ENCODE assay signal across 22 cellular contexts in the genomic region with DNA sequence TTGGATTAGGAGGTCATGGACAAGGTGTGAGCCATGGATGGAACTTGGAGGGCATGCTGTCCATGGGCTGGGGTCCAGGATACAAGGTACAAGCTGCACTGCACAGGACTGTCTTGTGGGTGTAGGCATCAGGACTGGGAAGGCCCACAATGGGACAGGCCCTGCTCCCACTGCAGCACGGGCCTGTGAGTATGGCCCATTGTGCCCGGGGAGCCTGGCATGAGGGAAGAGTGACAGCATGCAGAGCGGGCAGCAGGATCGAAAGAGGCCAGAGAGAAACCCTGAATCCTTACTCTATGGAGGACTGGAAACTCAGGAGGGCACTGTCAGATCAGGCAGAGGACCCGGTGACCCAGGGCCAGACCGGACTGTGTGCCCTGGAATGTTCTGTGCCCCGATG.
"Had no signal": no experiment of that assay in that cellular context is flagged by ENCODE, and none has a peak within 500 bp of the region (broad histone marks: within the 10 kb centered on the region; RNA-seq: fewer than 3 reads in every experiment).

No MANE protein-coding gene starts in this region.

- H3K36me3 ChIP-seq: heart right ventricle, pancreas had no signal

- H3K4me3 Mint-ChIP-seq: activated CD4-positive, alpha-beta memory T cell treated with anti-CD3 and anti-CD28 coated beads for 36 hours; naive thymus-derived CD4-positive, alpha-beta T cell; stimulated activated naive B cell treated with anti-CD40 and anti-IgM and Interleukin-4, amounts not matched to agents 10 μg/mL and 1 μg/mL and 100 μg/mL, for 72 hours; T-helper 17 cell; type B pancreatic cell had no signal

- H3K27me3 Mint-ChIP-seq: activated CD4-positive, alpha-beta memory T cell treated with anti-CD3 and anti-CD28 coated beads for 36 hours; T-helper 17 cell had no signal

- H3K27me3 ChIP-seq: pancreas had no signal

- H3K9me3 ChIP-seq: heart right ventricle, neutrophil, pancreas had no signal

- ATAC-seq: activated naive CD4-positive, alpha-beta T cell treated with anti-CD3 and anti-CD28 coated beads, Interleukin-2, amount 50 U/mL, for 72 hours; heart right ventricle; left colon; naive thymus-derived CD4-positive, alpha-beta T cell; pancreas; right cardiac atrium; stimulated activated naive B cell treated with anti-CD40 and anti-IgM and Interleukin-4, amounts not matched to agents 10 μg/mL and 1 μg/mL and 100 μg/mL, for 72 hours; T-helper 17 cell had no signal

- DNase-seq: activated CD4-positive, alpha-beta memory T cell treated with anti-CD3 and anti-CD28 coated beads for 36 hours; activated CD4-positive, alpha-beta T cell treated with anti-CD3 and anti-CD28 coated beads for 48 hours; dermis blood vessel endothelial cell; effector CD8-positive, alpha-beta T cell; erythroblast; foreskin fibroblast; heart right ventricle; islet precursor cell; left colon; naive thymus-derived CD4-positive, alpha-beta T cell; stimulated activated CD4-positive, alpha-beta T cell treated with anti-CD3 and anti-CD28 coated beads, Interleukin-2, amount 100 ng/mL, for 24 hours; stimulated activated naive B cell treated with anti-CD40 and anti-IgM and Interleukin-4, amounts not matched to agents 10 μg/mL and 1 μg/mL and 100 μg/mL, for 72 hours; SW 1271; T-helper 17 cell had no signal

- FAIRE-seq: pancreas had no signal

- H3K36me3 Mint-ChIP-seq: activated CD4-positive, alpha-beta memory T cell treated with anti-CD3 and anti-CD28 coated beads for 36 hours; activated naive CD4-positive, alpha-beta T cell treated with anti-CD3 and anti-CD28 coated beads, Interleukin-2, amount 50 U/mL, for 72 hours; naive thymus-derived CD4-positive, alpha-beta T cell; stimulated activated naive B cell treated with anti-CD40 and anti-IgM and Interleukin-4, amounts not matched to agents 10 μg/mL and 1 μg/mL and 100 μg/mL, for 72 hours; type B pancreatic cell had no signal

- H3K27ac Mint-ChIP-seq: activated CD4-positive, alpha-beta memory T cell treated with anti-CD3 and anti-CD28 coated beads for 36 hours; activated naive CD4-positive, alpha-beta T cell treated with anti-CD3 and anti-CD28 coated beads, Interleukin-2, amount 50 U/mL, for 72 hours; T-helper 17 cell; type B pancreatic cell had no signal

- H3K4me3 ChIP-seq: heart right ventricle, lung, pancreas, SK-N-MC, skin epidermis had no signal

- H3K27ac ChIP-seq: heart right ventricle, neutrophil, pancreas, SK-N-MC, skin epidermis had no signal

- H3K9me3 Mint-ChIP-seq: activated CD4-positive, alpha-beta memory T cell treated with anti-CD3 and anti-CD28 coated beads for 36 hours; activated naive CD4-positive, alpha-beta T cell treated with anti-CD3 and anti-CD28 coated beads, Interleukin-2, amount 50 U/mL, for 72 hours; stimulated activated naive B cell treated with anti-CD40 and anti-IgM and Interleukin-4, amounts not matched to agents 10 μg/mL and 1 μg/mL and 100 μg/mL, for 72 hours; type B pancreatic cell had no signal
